ENCODE assay signal across 9 cellular contexts in genomic region chr14:89366580-89367448, GRCh38. TPM values are rescaled to one million over a fixed set of nuclear protein-coding genes. Genes with fewer than 3 reads are reported as not detected.
DNase-seq lines count a peak whose midpoint lies in the region; TF ChIP-seq lines count a peak whose summit lies in the region.
"Had no signal": no experiment of that assay in that cellular context is flagged by ENCODE, and none has a peak within 500 bp of the region (broad histone marks: within the 10 kb centered on the region; RNA-seq: fewer than 3 reads in every experiment).

No MANE protein-coding gene starts in this region.

- H2BK15ac ChIP-seq in mesendoderm (replicated peaks; ENCODE audit: low read depth), result no peak overlapping the region

- DNase-seq in activated naive CD4-positive, alpha-beta T cell treated with anti-CD3 and anti-CD28 coated beads for 36 hours, result peak; percentile 23
- no peak for DNase-seq in activated naive CD4-positive, alpha-beta T cell treated with anti-CD3 and anti-CD28 coated beads, Interleukin-2, amount 50 U/mL, for 16 hours
- no peak for DNase-seq in coronary artery (ENCODE audit: low spot score)
- no peak for DNase-seq in mesendoderm
- DNase-seq in transverse colon, result peak; percentile 67
- DNase-seq in epidermal melanocyte (ENCODE audit: insufficient read length, low spot score), result no peak
- no peak for DNase-seq in HT-29 (ENCODE audit: low spot score)
- DNase-seq in NCI-H146 treated with DMSO at 0.1 percent for 48 hours (lab: John Stamatoyannopoulos, UW; ENCODE audit: unreplicated experiment), result no peak
- DNase-seq: foreskin fibroblast had no signal

- H2AK5ac ChIP-seq in mesendoderm (ENCODE audit: low read length), result no peak overlapping the region

- H4K5ac ChIP-seq in mesendoderm (ENCODE audit: low read length), result no peak overlapping the region

- H2BK5ac ChIP-seq in mesendoderm (ENCODE audit: low read length), result no peak overlapping the region

- H3K4me3 Mint-ChIP-seq in activated naive CD4-positive, alpha-beta T cell treated with anti-CD3 and anti-CD28 coated beads for 36 hours, result no peak overlapping the region

- H3K4me3 ChIP-seq in coronary artery (peak overlapping the region; percentile 50), mesendoderm (ENCODE audit: low read length) (no peak overlapping the region), transverse colon (peak overlapping the region in 1 of 4 donors; percentile 2)

- H3K9me3 ChIP-seq in transverse colon, result no peaks in the 10 kb centered on the region

- H3K27ac ChIP-seq in coronary artery, result peak overlapping the region in 1 of 2 donors; percentile 12
- H3K27ac ChIP-seq in mesendoderm (ENCODE audit: low read depth, low read length), result no peak overlapping the region
- H3K27ac ChIP-seq in transverse colon, result peak overlapping the region; percentile 31 to 67 (median 60)

- H3K79me2 ChIP-seq in mesendoderm (ENCODE audit: control insufficient read depth, insufficient read depth, low read length), result peaks cover 72% of the 10 kb centered on the region

- peaks cover 23% of the 10 kb centered on the region for H3K36me3 Mint-ChIP-seq in activated naive CD4-positive, alpha-beta T cell treated with anti-CD3 and anti-CD28 coated beads for 36 hours (ENCODE audit: low read depth)

- peaks cover 24% of the 10 kb centered on the region for H3K79me1 ChIP-seq in mesendoderm (ENCODE audit: low read length)

- no CpG with 5 or more reads among the region's 14 CpGs for WGBS in mesendoderm (ENCODE audit: extremely low coverage, insufficient coverage, low lambda C conversion rate)
- WGBS in transverse colon (ENCODE audit: low coverage in 1 of 2), 2 donors, result 53 to 59% methylated on average over 7 to 14 of the region's 14 CpGs

- H3K27me3 ChIP-seq in mesendoderm (ENCODE audit: insufficient read depth, low read length, poor library complexity), result no peaks in the 10 kb centered on the region
- no peaks in the 10 kb centered on the region for H3K27me3 ChIP-seq in transverse colon

- no peak overlapping the region for H3K4me2 ChIP-seq in mesendoderm (ENCODE audit: low read length)

- CTCF ChIA-PET in activated naive CD4-positive, alpha-beta T cell treated with anti-CD3 and anti-CD28 coated beads for 36 hours (lab: Charles Lee), result interaction anchor here (0.7 kb wide), 1 partner anchor 152 kb away, joined by 3 read pairs; no protein-coding TSS in a partner anchor

- H3K36me3 ChIP-seq in mesendoderm (ENCODE audit: control insufficient read depth, insufficient read depth, low read length) (no peaks in the 10 kb centered on the region), transverse colon (no peaks in the 10 kb centered on the region)

- peak; percentile 22 for TF ChIP-seq POLR2A in transverse colon (IDR thresholded peaks at IDR 0.05)

- H3K9ac ChIP-seq in mesendoderm (ENCODE audit: low read length), result no peak overlapping the region

- no peak for TF ChIP-seq EP300 in transverse colon (IDR thresholded peaks at IDR 0.05; ENCODE audit: low read depth)

- H3K18ac ChIP-seq in mesendoderm (ENCODE audit: low read length), result no peak overlapping the region

- intact Hi-C loops in activated naive CD4-positive, alpha-beta T cell treated with anti-CD3 and anti-CD28 coated beads for 36 hours (cut with micrococcal nuclease), result loop anchor here (5.0 to 10.0 kb wide), 4 partner anchors 190 to 1608 kb away; partner anchors contain the start of gene EML5
- intact Hi-C loops in transverse colon (cut with DNase I; ENCODE audit: low total_unique reads), result no loop called here

- no peak overlapping the region for H3K56ac ChIP-seq in mesendoderm (ENCODE audit: low read length)

- TF ChIP-seq CTCF in coronary artery (IDR thresholded peaks at IDR 0.05), result no peak
- TF ChIP-seq CTCF in transverse colon (IDR thresholded peaks at IDR 0.05), result no peak

- H3K27me3 Mint-ChIP-seq in activated naive CD4-positive, alpha-beta T cell treated with anti-CD3 and anti-CD28 coated beads for 36 hours (ENCODE audit: low read depth), result no peaks in the 10 kb centered on the region

- H3K4me1 ChIP-seq in mesendoderm (ENCODE audit: control insufficient read depth, low read depth, low read length), result peaks cover 3% of the 10 kb centered on the region
- H3K4me1 ChIP-seq in transverse colon, result peaks cover 32 to 88% (median 60%) of the 10 kb centered on the region in 4 donors

- no peak overlapping the region for H3K27ac Mint-ChIP-seq in activated naive CD4-positive, alpha-beta T cell treated with anti-CD3 and anti-CD28 coated beads for 36 hours

- H4K8ac ChIP-seq in mesendoderm (ENCODE audit: low read depth, low read length), result no peak overlapping the region

- H3K4me1 Mint-ChIP-seq in activated naive CD4-positive, alpha-beta T cell treated with anti-CD3 and anti-CD28 coated beads for 36 hours (ENCODE audit: low read depth), result peaks cover 78% of the 10 kb centered on the region

- H2BK120ac ChIP-seq in mesendoderm (ENCODE audit: low read depth, low read length), result no peak overlapping the region

- in situ Hi-C loops in transverse colon (cut with MboI; ENCODE audit: low pct_ligation_motif_present in 1 of 4, low pct_unique_long_range_greater_than_20kb in 1 of 4, low sequenced_read_pairs in 3 of 4), result no loop called here

- peaks cover 9% of the 10 kb centered on the region for H3K9me3 Mint-ChIP-seq in activated naive CD4-positive, alpha-beta T cell treated with anti-CD3 and anti-CD28 coated beads for 36 hours

- H3K23ac ChIP-seq in mesendoderm (ENCODE audit: low read length), result peak overlapping the region; percentile 37

- no peak overlapping the region for H3K4ac ChIP-seq in mesendoderm (ENCODE audit: low read depth, low read length)

RNA-seq across cellular contexts. Expression of gene FOXN3, which starts 50.2 kb away (rescaled TPM):
- total RNA-seq in activated naive CD4-positive, alpha-beta T cell treated with anti-CD3 and anti-CD28 coated beads for 36 hours, result 10 to 100 TPM; 64.6 to 65.0 TPM
- 45.2 TPM for polyA plus RNA-seq in mesendoderm (2013, experiment 1 of 2)
- polyA plus RNA-seq in mesendoderm (2013, experiment 2 of 2), result 47.9 TPM
- total RNA-seq in transverse colon, result 100 to 1,000 TPM in 3 of 4 donors, 10 to 100 TPM in 1; 66.1 to 130 (median 109) TPM
- 8.8 and 9.4 TPM in 2 replicates for total RNA-seq in HT-29 (2014; rRNA removed; shearing (Covaris generic))

Comparison
In these comparisons a context has a peak if more than half of its experiments do, and no peak if none do; other contexts are left out.
1. DNase-seq: peak in activated naive CD4-positive, alpha-beta T cell treated with anti-CD3 and anti-CD28 coated beads for 36 hours (single experiment) and transverse colon (single experiment); none in activated naive CD4-positive, alpha-beta T cell treated with anti-CD3 and anti-CD28 coated beads, Interleukin-2, amount 50 U/mL, for 16 hours (single experiment), coronary artery (single experiment), mesendoderm (single experiment), epidermal melanocyte (single experiment), HT-29 (single experiment) and NCI-H146 treated with DMSO at 0.1 percent for 48 hours (single experiment).